ENCODE assay signal across 8 cellular contexts in genomic region chr4:37686373-37687174, GRCh38.
A peak's percentile ranks its signal among the peaks of the same experiment; 100 is the strongest.
DNase-seq lines count a peak whose midpoint lies in the region; ATAC-seq, FAIRE-seq and TF ChIP-seq lines count a peak whose summit lies in the region.

TSS of gene RELL1 (minus strand) at chr4:37686376. CDS start at chr4:37686287, 89 bp downstream.

- no peak for TF ChIP-seq EP300 in Ishikawa (IDR thresholded peaks at IDR 0.05; ENCODE audit: borderline replicate concordance)

- DNase-seq in D721Med (ENCODE audit: insufficient read length, low spot score) (peak; percentile 75), OCI-M2 (lab: John Stamatoyannopoulos, UW; ENCODE audit: unreplicated experiment) (peak; percentile 84), activated T-cell treated with anti-CD3 and anti-CD28 coated beads for 48 hours (ENCODE audit: low read depth) (peak; percentile 99), epidermal melanocyte (ENCODE audit: insufficient read length, low spot score) (peak; percentile 80), middle frontal gyrus (ENCODE audit: extremely low spot score, low spot score) (peak; percentile 98)
- peak; percentile 95 for DNase-seq in stimulated activated CD8-positive, alpha-beta memory T cell treated with anti-CD3 and anti-CD28 coated beads, Interleukin-2, amount 100 ng/mL, for 1 hour (ENCODE audit: low read depth in 2 of 2)

- no peak for FAIRE-seq in D721Med (lab: Jason Lieb, UNC)

- TF ChIP-seq CTCF in D721Med (IDR thresholded peaks at IDR 0.05; ENCODE audit: insufficient read depth, missing control alignments) = no peak

- no peak for TF ChIP-seq RAD21 in Ishikawa (IDR thresholded peaks at IDR 0.05; ENCODE audit: low read depth)

- ATAC-seq in GM21619 (IDR thresholded peaks at IDR 0.05; ENCODE audit: unreplicated experiment) = peak; percentile 74

TF ChIP-seq in Ishikawa, 13 proteins besides CTCF, POLR2A, EP300 and RAD21:
- TF ChIP-seq NFIC (IDR thresholded peaks at IDR 0.05) (0 out of 2 replicates have a peak, but pooled peaks have one; percentile 28), EGR1 (IDR thresholded peaks at IDR 0.05) (no peak), FOXM1 (IDR thresholded peaks at IDR 0.05; ENCODE audit: borderline replicate concordance, low read depth) (no peak), TEAD4 (IDR thresholded peaks at IDR 0.05) (no peak), TAF1 (IDR thresholded peaks at IDR 0.05; ENCODE audit: low read depth) (no peak), CEBPB (IDR thresholded peaks at IDR 0.05) (no peak), TCF12 (IDR thresholded peaks at IDR 0.05; ENCODE audit: low read depth) (peak; percentile 24; the same call in 1 of the 2 replicates), USF1 (IDR thresholded peaks at IDR 0.05) (peak; percentile 93), MAX (IDR thresholded peaks at IDR 0.05) (peak; percentile 66), REST (IDR thresholded peaks at IDR 0.05; ENCODE audit: low read depth) (no peak), YY1 (IDR thresholded peaks at IDR 0.05; ENCODE audit: low read depth) (no peak), CREB1 (IDR thresholded peaks at IDR 0.05; ENCODE audit: low read depth) (no peak), ZBTB7A (IDR thresholded peaks at IDR 0.05; ENCODE audit: low read depth) (no peak)

Comparison
In these comparisons a context has a peak if more than half of its experiments do, and no peak if none do; other contexts are left out.
1. Peak in every context shown above with its lines: DNase-seq and ATAC-seq.